Comparison of ENCODE assay signal across 8 cellular contexts in genomic region chr3:161222662-161223061, GRCh38. TPM values are rescaled to one million over a fixed set of nuclear protein-coding genes. Genes with fewer than 3 reads are reported as not detected.
DNase-seq lines count a peak whose midpoint lies in the region; ATAC-seq, FAIRE-seq and TF ChIP-seq lines count a peak whose summit lies in the region.

No MANE protein-coding gene starts in this region.

- H2BK15ac ChIP-seq in H1 (ENCODE audit: low read length) = no peak overlapping the region

- H2BK120ac ChIP-seq in H1 (replicated peaks; ENCODE audit: low read depth, low read length) = no peak overlapping the region

- no peak overlapping the region for H2BK5ac ChIP-seq in H1 (ENCODE audit: low read depth, low read length)

- H2AK5ac ChIP-seq in H1 (ENCODE audit: low read depth, low read length) = no peak overlapping the region

- H4K20me1 ChIP-seq in DOHH2 (ENCODE audit: control insufficient read depth, insufficient read depth, low read depth, low read length) = peaks cover 13% of the 10 kb centered on the region; the same call in 1 of the 2 replicates
- H4K20me1 ChIP-seq in H1 (replicated peaks in 1 of 2; ENCODE audit: control insufficient read depth in 1 of 2, insufficient read depth in 2 of 2, low read length in 2 of 2) = peaks cover 0 to 3% of the 10 kb centered on the region in 2 experiments

- CTCF ChIA-PET in H1 (lab: Charles Lee; ENCODE audit: partially characterized antibody) = interaction anchor here (1.4 to 1.9 kb wide), 3 partner anchors 27 to 200 kb away, joined by 3 to 5 read pairs (median 4); no protein-coding TSS in a partner anchor

- no peaks in the 10 kb centered on the region for H3K79me1 ChIP-seq in H1 (ENCODE audit: low read depth, low read length)

- H3K36me3 ChIP-seq in DOHH2 (ENCODE audit: control insufficient read depth, low read length) = peaks cover 48% of the 10 kb centered on the region
- peaks cover 0 to 28% (median 5%) of the 10 kb centered on the region in 4 experiments; a peak in 3 of 8 replicates for H3K36me3 ChIP-seq in H1 (ENCODE audit: control insufficient read depth in 2 of 4, insufficient read depth in 4 of 4, low read length in 3 of 4)
- no peaks in the 10 kb centered on the region for H3K36me3 ChIP-seq in ovary

- no peaks in the 10 kb centered on the region for H3K9me2 ChIP-seq in DOHH2 (replicated peaks; ENCODE audit: control insufficient read depth, low read length)

- no peak overlapping the region for H3K18ac ChIP-seq in H1 (ENCODE audit: extremely low read depth, low read length)

- H2BK20ac ChIP-seq in H1 (ENCODE audit: low read length) = no peak overlapping the region

- H3K14ac ChIP-seq in H1 (ENCODE audit: insufficient read length) = no peak overlapping the region

- H3K56ac ChIP-seq in H1 (replicated peaks; ENCODE audit: insufficient read length, low read depth, low read length) = no peak overlapping the region

- H3K4me2 ChIP-seq in DOHH2 (ENCODE audit: low read length) = peak overlapping the region; percentile 88
- H3K4me2 ChIP-seq in H1 (ENCODE audit: insufficient read depth in 1 of 2, low read depth in 2 of 2, low read length in 2 of 2) = peak overlapping the region; percentile 55 to 70

- H3K27ac ChIP-seq in DOHH2 (ENCODE audit: low read depth, low read length) (no peak overlapping the region), H1 (ENCODE audit: low read depth, low read length) (no peak overlapping the region), ovary (no peak overlapping the region)

- TF ChIP-seq EP300 in H1 (IDR thresholded peaks at IDR 0.05; ENCODE audit: borderline replicate concordance in 1 of 2, low read depth in 2 of 2, low read length in 2 of 2) (no peak), ovary (IDR thresholded peaks at IDR 0.05) (no peak)

- H3K4ac ChIP-seq in H1 (replicated peaks; ENCODE audit: insufficient read length, low read depth, low read length) = no peak overlapping the region

- no peak overlapping the region for H2BK12ac ChIP-seq in H1 (ENCODE audit: low read depth, low read length)

- no peak overlapping the region for H4K8ac ChIP-seq in H1 (ENCODE audit: extremely low read depth, insufficient read depth, low read length)

- no peak overlapping the region for H4K5ac ChIP-seq in H1 (ENCODE audit: insufficient read length, low read depth, low read length)

- H3K23ac ChIP-seq in H1 (ENCODE audit: insufficient read length) = no peak overlapping the region

- H2AFZ ChIP-seq in H1 (ENCODE audit: low read length) = no peak overlapping the region

- H3K27me3 ChIP-seq in DOHH2 (ENCODE audit: control insufficient read depth, low read length) (no peaks in the 10 kb centered on the region), H1 (replicated peaks in 1 of 4; ENCODE audit: control insufficient read depth in 3 of 4, extremely low read depth in 1 of 4, insufficient read depth in 3 of 4, low read length in 3 of 4) (no peaks in the 10 kb centered on the region), ovary (no peaks in the 10 kb centered on the region)

- no peak for TF ChIP-seq RAD21 in H1 (IDR thresholded peaks at IDR 0.05 in 1 of 2, conservative IDR thresholded peaks at IDR 0.05 in 1 of 2; ENCODE audit: low read depth in 2 of 2, low read length in 2 of 2)

- POLR2A ChIA-PET in H1 (lab: Charles Lee; ENCODE audit: partially characterized antibody) = interaction anchor here (0.7 to 2.5 kb wide), 6 partner anchors 9 to 35 kb away, joined by 3 to 15 read pairs (median 4); no protein-coding TSS in a partner anchor

- H3K9me3 ChIP-seq in DOHH2 (ENCODE audit: control insufficient read depth, insufficient read depth, low read length) (no peaks in the 10 kb centered on the region), H1 (ENCODE audit: insufficient read depth in 2 of 2, low read depth in 1 of 2, low read length in 1 of 2) (no peaks in the 10 kb centered on the region), ovary (no peaks in the 10 kb centered on the region)

- H3K4me1 ChIP-seq in DOHH2 (ENCODE audit: control insufficient read depth, low read length) (peaks cover 30% of the 10 kb centered on the region), H1 (replicated peaks in 1 of 4; ENCODE audit: control insufficient read depth in 3 of 4, insufficient read depth in 4 of 4, low read length in 3 of 4) (peaks cover 0 to 3% (median 0%) of the 10 kb centered on the region in 4 experiments; a peak in 2 of 7 replicates), ovary (ENCODE audit: insufficient read depth) (peaks cover 3% of the 10 kb centered on the region)

- peak; percentile 41 for DNase-seq in NCI-H69 (lab: John Stamatoyannopoulos, UW)
- no peak for DNase-seq in H1 (ENCODE audit: low read depth in 1 of 2, low spot score in 2 of 2)
- DNase-seq in ovary = no peak
- no peak for DNase-seq in cerebellar nuclear complex (lab: John Stamatoyannopoulos, UW)
- no peak for DNase-seq in HK-2 (ENCODE audit: unreplicated experiment)

- TF ChIP-seq CTCF in DOHH2 (IDR thresholded peaks at IDR 0.05; ENCODE audit: low read depth, low read length, poor library complexity, severe bottlenecking) (no peak), H1 (IDR thresholded peaks at IDR 0.05; ENCODE audit: control extremely low read depth in 1 of 3, insufficient read depth in 1 of 3, low read depth in 1 of 3, low read length in 3 of 3) (no peak), ovary (IDR thresholded peaks at IDR 0.05) (no peak)

- H3F3A ChIP-seq in DOHH2 (ENCODE audit: control insufficient read depth, insufficient read depth) = no peaks in the 10 kb centered on the region; the same call in 1 of the 2 replicates

- TF ChIP-seq POLR2A in H1 (IDR thresholded peaks at IDR 0.05; ENCODE audit: control extremely low read depth in 1 of 2, low read depth in 2 of 2, low read length in 2 of 2) (no peak), ovary (IDR thresholded peaks at IDR 0.05) (no peak)

- ATAC-seq in GM21360 (IDR thresholded peaks at IDR 0.05; ENCODE audit: unreplicated experiment) (no peak), GM18870 (IDR thresholded peaks at IDR 0.05; ENCODE audit: unreplicated experiment) (no peak)

- intact Hi-C loops in ovary (cut with DNase I) = no loop called here

- H3K79me2 ChIP-seq in DOHH2 (ENCODE audit: control insufficient read depth, low read length) (peaks cover 68% of the 10 kb centered on the region), H1 (ENCODE audit: control insufficient read depth in 1 of 2, insufficient read depth in 2 of 2, low read length in 2 of 2) (peaks cover 12 to 54% of the 10 kb centered on the region in 2 experiments)

- peaks cover 4% of the 10 kb centered on the region; the same call in 1 of the 2 replicates for H3K23me2 ChIP-seq in H1 (ENCODE audit: low read depth, low read length)

- H3K4me3 ChIP-seq in DOHH2 (ENCODE audit: low read length) = peak overlapping the region; percentile 89
- peak overlapping the region; percentile 11 to 90 (median 83); a peak in 7 of 8 replicates for H3K4me3 ChIP-seq in H1 (ENCODE audit: extremely low read depth in 1 of 4, insufficient read depth in 2 of 4, low read depth in 3 of 4, low read length in 4 of 4)
- H3K4me3 ChIP-seq in ovary = peak overlapping the region; percentile 97

- no peak overlapping the region for H4K91ac ChIP-seq in H1 (replicated peaks; ENCODE audit: insufficient read length, low read length)

- WGBS in H1 (ENCODE audit: extremely low coverage in 1 of 2, insufficient coverage in 1 of 2, insufficient read length in 1 of 2, insufficient replicate concordance in 2 of 2, low coverage in 1 of 2, low lambda C conversion rate in 2 of 2, missing lambda C conversion rate in 1 of 2), 2 experiments = 81% methylated on average over 2 of the region's 2 CpGs; no CpG with 5 or more reads in 1 of the 2 experiments
- 6 to 8% (median 7%) methylated on average over 2 of the region's 2 CpGs for WGBS in ovary, 3 donors

- FAIRE-seq in H1 (lab: Jason Lieb, UNC) = no peak

- H3K9ac ChIP-seq in H1 (replicated peaks in 1 of 4; ENCODE audit: extremely low read depth in 1 of 4, low read depth in 3 of 4, low read length in 3 of 4) = peak overlapping the region in 1 of 4 experiments; percentile 53; a peak in 1 of 7 replicates

TF ChIP-seq in H1, 55 proteins besides CTCF, POLR2A, EP300 and RAD21:
- TF ChIP-seq SIX5 (IDR thresholded peaks at IDR 0.05; ENCODE audit: low read depth, low read length) = no peak
- no peak for TF ChIP-seq YY1 (IDR thresholded peaks at IDR 0.05; ENCODE audit: low read depth, low read length)

RNA-seq across cellular contexts. Expression of gene NMD3, which starts 1.6 kb away (rescaled TPM):
- total RNA-seq in H1 (2021; fragmentation: NEBNext Ultra II Directional; extraction: Animal tissue kit (Norgen Biotek cat#: 25700)) = 64.2 and 67.7 TPM in 2 replicates
- polyA plus RNA-seq in H1 (2011; rRNA removed) (8.0 and 12.1 TPM in 2 replicates), ovary (10 to 100 TPM; 25.9 to 28.1 TPM)
- polyA plus RNA-seq in H1 (2011; cell fraction: cytosol; rRNA removed) = 24.4 TPM
- 17.6 TPM for polyA plus RNA-seq in H1 (2011; cell fraction: nucleus; rRNA removed)
- polyA plus RNA-seq in H1 (2012, experiment 1 of 2) = 31.4 to 50.1 TPM (median 38.1 TPM) in 4 replicates
- polyA plus RNA-seq in H1 (2012, experiment 2 of 2) = 2.4 TPM
- 30.7 TPM for polyA plus RNA-seq in H1 (2013, experiment 1 of 2)
- polyA plus RNA-seq in H1 (2013, experiment 2 of 2) = 29.9 TPM
- 74.3 and 119 TPM in 2 replicates for polyA minus RNA-seq in H1 (2011; rRNA and poly(A)+ RNA removed)
- 34.7 TPM for polyA minus RNA-seq in H1 (2011; cell fraction: cytosol; rRNA and poly(A)+ RNA removed)
- polyA minus RNA-seq in H1 (2011; cell fraction: nucleus; rRNA and poly(A)+ RNA removed) = 61.5 TPM
- total RNA-seq in ovary = 10 to 100 TPM; 35.6 to 61.7 (median 49.2) TPM
